Comparison of ENCODE assay signal across 19 cellular contexts in genomic region chr18:29418136-29418535, GRCh38.
DNase-seq lines count a peak whose midpoint lies in the region; ATAC-seq, FAIRE-seq and TF ChIP-seq lines count a peak whose summit lies in the region.
"Had no signal": no experiment of that assay in that cellular context is flagged by ENCODE, and none has a peak within 500 bp of the region (broad histone marks: within the 10 kb centered on the region; RNA-seq: fewer than 3 reads in every experiment).

No MANE protein-coding gene starts in this region.

- no peak overlapping the region for H3K4me2 ChIP-seq in SK-N-SH

- H3K4me3 ChIP-seq in SK-N-SH (ENCODE audit: low read depth in 2 of 2, low read length in 1 of 2) (no peak overlapping the region), fibroblast of mammary gland (ENCODE audit: control insufficient read depth, low read depth, low read length) (no peak overlapping the region), skeletal muscle cell (ENCODE audit: low read depth, low read length) (no peak overlapping the region), kidney (ENCODE audit: low read length in 2 of 2) (no peak overlapping the region)
- H3K4me3 ChIP-seq: right lobe of liver had no signal

- no peaks in the 10 kb centered on the region for H4K20me1 ChIP-seq in SK-N-SH (ENCODE audit: insufficient read depth)

- peak; percentile 72 for DNase-seq in EL
- no peak for DNase-seq in SK-N-SH
- peak; percentile 89 for DNase-seq in fibroblast of mammary gland (ENCODE audit: low read depth)
- peak; percentile 51 for DNase-seq in skeletal muscle cell (ENCODE audit: low read depth)
- no peak for DNase-seq in kidney
- no peak for DNase-seq in GM19240 (ENCODE audit: insufficient read length, low spot score)
- no peak for DNase-seq in COR-L47 (lab: John Stamatoyannopoulos, UW)
- DNase-seq: activated CD8-positive, alpha-beta T cell treated with anti-CD3 and anti-CD28 coated beads for 36 hours; amniotic stem cell; CD8-positive, alpha-beta T cell; dermis blood vessel endothelial cell; NCI-H2029; NCI-H69; right lobe of liver; stimulated activated CD4-positive, alpha-beta T cell treated with anti-CD3 and anti-CD28 coated beads, Interleukin-4, amount 100 ng/mL, for 24 hours; SW 1271; WERI-Rb-1 had no signal

- H3K27ac ChIP-seq in SK-N-SH (ENCODE audit: low read depth in 2 of 2, low read length in 1 of 2) (peak overlapping the region in 1 of 2 experiments; percentile 23; a peak in 2 of 4 replicates), kidney (ENCODE audit: low read depth in 2 of 2, low read length in 2 of 2) (no peak overlapping the region)
- H3K27ac ChIP-seq: right lobe of liver, WERI-Rb-1 had no signal

- H3K36me3 ChIP-seq in SK-N-SH (replicated peaks in 1 of 2; ENCODE audit: control insufficient read depth in 1 of 2, insufficient read depth in 2 of 2, low read length in 1 of 2) = no peaks in the 10 kb centered on the region
- no peaks in the 10 kb centered on the region for H3K36me3 ChIP-seq in kidney (ENCODE audit: control insufficient read depth in 1 of 2, insufficient read depth in 2 of 2, low read length in 2 of 2)
- H3K36me3 ChIP-seq: right lobe of liver, WERI-Rb-1 had no signal

- FAIRE-seq in kidney (lab: Jason Lieb, UNC) = no peak

- H3K27me3 ChIP-seq in SK-N-SH (ENCODE audit: insufficient read depth) = no peaks in the 10 kb centered on the region
- H3K27me3 ChIP-seq: right lobe of liver had no signal

- TF ChIP-seq CTCF in SK-N-SH (IDR thresholded peaks at IDR 0.05) (no peak), fibroblast of mammary gland (conservative IDR thresholded peaks at IDR 0.05; ENCODE audit: control insufficient read depth, insufficient read depth, low read depth, low read length) (no peak), kidney (IDR thresholded peaks at IDR 0.05; ENCODE audit: borderline replicate concordance, extremely low read depth, insufficient read depth) (no peak)

- CTCF ChIA-PET in SK-N-SH (lab: Yijun Ruan, JAX) = no interaction called here

- TF ChIP-seq RAD21 in SK-N-SH (IDR thresholded peaks at IDR 0.05; ENCODE audit: low read length) = no peak

- H2AFZ ChIP-seq in SK-N-SH (ENCODE audit: low read depth) = peak overlapping the region; percentile 60; the same call in 1 of the 2 replicates

- H3K9ac ChIP-seq in SK-N-SH (no peak overlapping the region), kidney (ENCODE audit: low read length in 2 of 2) (no peak overlapping the region)

- H3K79me2 ChIP-seq in SK-N-SH (ENCODE audit: insufficient read depth) = no peaks in the 10 kb centered on the region

- peaks cover 6% of the 10 kb centered on the region for H3F3A ChIP-seq in SK-N-SH (replicated peaks; ENCODE audit: insufficient read depth)

- intact Hi-C loops in kidney (cut with DNase I) = no loop called here

- POLR2A ChIA-PET in SK-N-SH (lab: Yijun Ruan, JAX) = no interaction called here

- H3K4me1 ChIP-seq in SK-N-SH (ENCODE audit: control insufficient read depth in 1 of 2, insufficient read depth in 2 of 2, low read depth in 1 of 2, low read length in 1 of 2) = no peaks in the 10 kb centered on the region; a peak in 1 of 4 replicates
- no peaks in the 10 kb centered on the region for H3K4me1 ChIP-seq in kidney (ENCODE audit: control insufficient read depth in 1 of 2, insufficient read depth in 1 of 2, low read depth in 1 of 2, low read length in 2 of 2)
- H3K4me1 ChIP-seq: right lobe of liver had no signal

- no peaks in the 10 kb centered on the region for H3K9me2 ChIP-seq in SK-N-SH

- H3K9me3 ChIP-seq in SK-N-SH (no peaks in the 10 kb centered on the region), kidney (ENCODE audit: control insufficient read depth in 1 of 2, low read length in 2 of 2) (peaks cover 0 to 10% of the 10 kb centered on the region in 2 donors)

- peak in 1 of 2 experiments; percentile 35; a peak in 1 of 4 replicates for TF ChIP-seq EP300 in SK-N-SH (IDR thresholded peaks at IDR 0.05; ENCODE audit: borderline replicate concordance in 1 of 2, low read depth in 1 of 2, low read length in 1 of 2)

- no peak for ATAC-seq in HG03520 (IDR thresholded peaks at IDR 0.05; ENCODE audit: unreplicated experiment)
- ATAC-seq: activated CD8-positive, alpha-beta T cell treated with anti-CD3 and anti-CD28 coated beads for 36 hours; CD8-positive, alpha-beta T cell; Panc1; right lobe of liver had no signal

TF ChIP-seq in SK-N-SH, 30 proteins besides CTCF, POLR2A, EP300 and RAD21:
- TF ChIP-seq ZBTB33 (IDR thresholded peaks at IDR 0.05; ENCODE audit: borderline replicate concordance, low read depth) = peak; percentile 21; the same call in 1 of the 2 replicates
- no peak for TF ChIP-seq MAX (IDR thresholded peaks at IDR 0.05; ENCODE audit: low read depth)
- peak; percentile 23; the same call in 1 of the 2 replicates for TF ChIP-seq TCF12 (IDR thresholded peaks at IDR 0.05)
- peak; percentile 48; the same call in 1 of the 2 replicates for TF ChIP-seq FOSL2 (IDR thresholded peaks at IDR 0.05; ENCODE audit: borderline replicate concordance, low read depth)
- peak; percentile 16; the same call in 1 of the 2 replicates for TF ChIP-seq JUND (IDR thresholded peaks at IDR 0.05)

Comparison
In these comparisons a context has a peak if more than half of its experiments do, and no peak if none do; other contexts are left out.
1. DNase-seq: peak in EL (single experiment), fibroblast of mammary gland (single experiment) and skeletal muscle cell (single experiment); none in SK-N-SH (single experiment), kidney (single experiment), GM19240 (single experiment) and COR-L47 (single experiment).